17 cellular contexts compared by ENCODE assay signal in the genomic region with DNA sequence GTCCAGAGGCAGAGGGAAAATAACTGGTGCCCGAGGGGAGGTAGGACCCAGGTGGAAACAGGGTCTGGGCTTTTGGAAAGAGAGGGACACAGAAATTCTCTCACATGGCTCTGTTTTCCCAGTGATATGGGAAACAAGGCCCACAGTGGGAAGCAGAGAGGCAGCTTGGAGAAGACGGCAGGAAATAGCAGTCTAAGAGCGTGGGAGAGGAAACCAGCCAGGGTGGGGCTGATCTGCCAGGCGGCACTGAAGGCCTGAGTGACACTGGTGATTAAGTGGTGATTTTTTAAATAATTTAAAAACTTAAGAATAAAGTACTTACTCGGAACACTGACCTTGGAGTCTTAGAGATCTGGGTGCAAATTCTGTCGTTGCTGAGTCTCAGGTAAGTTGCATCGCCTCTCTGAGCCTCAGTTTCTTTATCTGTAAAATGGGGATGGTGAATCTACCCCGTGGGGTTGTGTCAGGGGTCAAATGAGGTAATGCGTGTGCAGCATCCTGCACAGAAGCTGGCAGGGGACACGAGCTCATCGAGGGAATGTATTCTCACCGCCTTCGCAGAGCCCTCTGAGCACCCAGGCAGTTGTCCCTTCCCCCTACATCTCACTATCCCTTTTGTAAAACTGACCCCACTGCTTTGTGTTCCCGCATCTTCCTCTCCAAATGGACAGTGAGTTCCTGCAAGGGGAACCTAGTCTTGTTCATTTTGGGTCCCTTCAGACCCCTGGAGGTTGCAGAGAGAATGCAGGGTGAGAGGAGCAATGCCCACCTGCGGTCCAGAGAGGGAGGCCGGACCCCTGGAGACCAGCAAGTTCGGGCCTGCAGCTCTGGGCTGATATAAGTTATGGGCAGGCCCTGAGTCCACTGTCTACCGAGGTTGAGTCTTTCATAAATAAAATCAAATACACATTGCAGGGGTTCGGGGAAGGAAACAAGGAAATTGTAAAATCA.
DNase-seq lines count a peak whose midpoint lies in the region; ATAC-seq and TF ChIP-seq lines count a peak whose summit lies in the region.
"Had no signal": no experiment of that assay in that cellular context is flagged by ENCODE, and none has a peak within 500 bp of the region (broad histone marks: within the 10 kb centered on the region; RNA-seq: fewer than 3 reads in every experiment).

No MANE protein-coding gene starts in this region.

- H3K36me3 ChIP-seq in right atrium auricular region (no peaks in the 10 kb centered on the region), thoracic aorta (no peaks in the 10 kb centered on the region)
- H3K36me3 ChIP-seq: colonic mucosa, suprapubic skin had no signal

- ATAC-seq in left cardiac atrium (peak in 1 of 2 donors; percentile 73), thoracic aorta (ENCODE audit: insufficient number of reproducible peaks, low FRiP score, low read depth) (no peak), HG03097 (IDR thresholded peaks at IDR 0.05; ENCODE audit: low FRiP score, unreplicated experiment) (no peak), HG02970 (IDR thresholded peaks at IDR 0.05; ENCODE audit: low FRiP score, unreplicated experiment) (no peak), GM18868 (IDR thresholded peaks at IDR 0.05; ENCODE audit: unreplicated experiment) (no peak)
- ATAC-seq: naive thymus-derived CD4-positive, alpha-beta T cell had no signal

- no peaks in the 10 kb centered on the region for H3K9me3 ChIP-seq in right atrium auricular region
- H3K9me3 ChIP-seq in thoracic aorta: no peaks in the 10 kb centered on the region
- H3K9me3 ChIP-seq: colonic mucosa, suprapubic skin had no signal

- TF ChIP-seq CTCF in right atrium auricular region (IDR thresholded peaks at IDR 0.05): no peak
- TF ChIP-seq CTCF in fibroblast of pulmonary artery (IDR thresholded peaks at IDR 0.05; ENCODE audit: low read length, missing control alignments): no peak
- peak; percentile 14 for TF ChIP-seq CTCF in thoracic aorta (IDR thresholded peaks at IDR 0.05)

- intact Hi-C loops in left cardiac atrium (cut with DNase I): no loop called here

- H3K4me3 ChIP-seq in right atrium auricular region: no peak overlapping the region
- no peak overlapping the region for H3K4me3 ChIP-seq in fibroblast of pulmonary artery (replicated peaks; ENCODE audit: low read depth, low read length)
- H3K4me3 ChIP-seq in thoracic aorta: no peak overlapping the region
- H3K4me3 ChIP-seq: colonic mucosa, suprapubic skin had no signal

- H3K27me3 ChIP-seq in right atrium auricular region (no peaks in the 10 kb centered on the region), thoracic aorta (replicated peaks; ENCODE audit: insufficient read depth) (no peaks in the 10 kb centered on the region)
- H3K27me3 ChIP-seq: colonic mucosa, suprapubic skin had no signal

- H3K4me1 ChIP-seq in right atrium auricular region (peaks cover 0 to 10% of the 10 kb centered on the region in 2 donors), thoracic aorta (ENCODE audit: control insufficient read depth in 1 of 2, low read depth in 2 of 2) (peaks cover 3 to 22% of the 10 kb centered on the region in 2 donors)
- H3K4me1 ChIP-seq: colonic mucosa had no signal

- DNase-seq in left cardiac atrium (peak; percentile 47), right atrium auricular region (ENCODE audit: low spot score) (no peak), NCI-H146 treated with DMSO at 0.1 percent for 48 hours (lab: John Stamatoyannopoulos, UW; ENCODE audit: unreplicated experiment) (peak; percentile 69), fibroblast of pulmonary artery (ENCODE audit: low read depth) (peak; percentile 4), thoracic aorta (ENCODE audit: low spot score) (no peak)
- DNase-seq: activated CD4-positive, alpha-beta memory T cell treated with anti-CD3 and anti-CD28 coated beads for 36 hours; colonic mucosa; KG1; naive thymus-derived CD4-positive, alpha-beta T cell; NCI-H1436; NCI-H510A treated with DMSO at 0.1 percent for 48 hours; OCI-M1; stimulated activated CD4-positive, alpha-beta T cell treated with anti-CD3 and anti-CD28 coated beads, Interleukin-2, amount 100 ng/mL, for 24 hours had no signal

- H3K27ac ChIP-seq in right atrium auricular region (no peak overlapping the region), thoracic aorta (peak overlapping the region in 1 of 2 donors; percentile 47)
- H3K27ac ChIP-seq: colonic mucosa, suprapubic skin had no signal

Comparison
In these comparisons a context has a peak if more than half of its experiments do, and no peak if none do; other contexts are left out.
1. DNase-seq: peak in left cardiac atrium (single experiment), NCI-H146 treated with DMSO at 0.1 percent for 48 hours (single experiment) and fibroblast of pulmonary artery (single experiment); none in right atrium auricular region (single experiment) and thoracic aorta (single experiment).